12 cellular contexts compared by ENCODE assay signal in genomic region chr4:56906534-56906933, GRCh38. TPM values are rescaled to one million over a fixed set of nuclear protein-coding genes. Genes with fewer than 3 reads are reported as not detected.
A peak's percentile ranks its signal among the peaks of the same experiment; 100 is the strongest.
DNase-seq lines count a peak whose midpoint lies in the region; FAIRE-seq and TF ChIP-seq lines count a peak whose summit lies in the region.
"Had no signal": no experiment of that assay in that cellular context is flagged by ENCODE, and none has a peak within 500 bp of the region (broad histone marks: within the 10 kb centered on the region; RNA-seq: fewer than 3 reads in every experiment).

No MANE protein-coding gene starts in this region.

- no peak overlapping the region for H2AFZ ChIP-seq in OCI-LY3 (ENCODE audit: low read depth, low read length)

- 6 to 12% (median 7%) methylated on average over 2 of the region's 2 CpGs for WGBS in small intestine, 3 donors
- 14 to 35% (median 20%) methylated on average over 2 of the region's 2 CpGs for WGBS in spleen, 5 donors

- H3K36me3 ChIP-seq in OCI-LY3 (replicated peaks; ENCODE audit: low read depth, low read length): peaks cover 6% of the 10 kb centered on the region
- H3K36me3 ChIP-seq in iPS-15b (ENCODE audit: control insufficient read depth, insufficient read depth, low read length): no peaks in the 10 kb centered on the region
- H3K36me3 ChIP-seq in small intestine (ENCODE audit: control insufficient read depth in 2 of 2, insufficient read depth in 2 of 2, low read length in 2 of 2): peaks cover 0 to 2% of the 10 kb centered on the region in 2 donors
- H3K36me3 ChIP-seq in spleen: peaks cover 0 to 5% (median 0%) of the 10 kb centered on the region in 6 donors
- H3K36me3 ChIP-seq: BE2C had no signal

- peak overlapping the region; percentile 94 for H3K4me2 ChIP-seq in OCI-LY3 (ENCODE audit: low read length)

- H3K27ac ChIP-seq in OCI-LY3 (ENCODE audit: low read length) (no peak overlapping the region), small intestine (ENCODE audit: low read depth in 1 of 2, low read length in 1 of 2) (peak overlapping the region in 1 of 2 donors; percentile 3), spleen (no peak overlapping the region)

- H3K4me3 ChIP-seq in OCI-LY3 (ENCODE audit: low read length): peak overlapping the region; percentile 93
- H3K4me3 ChIP-seq in iPS-15b (ENCODE audit: low read depth, low read length): peak overlapping the region; percentile 49
- no peak overlapping the region for H3K4me3 ChIP-seq in small intestine (ENCODE audit: low read depth in 1 of 2, low read length in 2 of 2)
- peak overlapping the region in 1 of 8 donors; percentile 100 for H3K4me3 ChIP-seq in spleen

- peaks cover 32% of the 10 kb centered on the region for H3K4me1 Mint-ChIP-seq in activated T-cell treated with anti-CD3 and anti-CD28 coated beads, Interleukin-2, amount 50 U/mL, for 24 hours (ENCODE audit: low read depth)

- H4K20me1 ChIP-seq in OCI-LY3 (ENCODE audit: insufficient read depth, low read length): peaks cover 14% of the 10 kb centered on the region

- H3K9me3 ChIP-seq in OCI-LY3 (ENCODE audit: insufficient read depth, low read length) (no peaks in the 10 kb centered on the region), iPS-15b (ENCODE audit: control insufficient read depth, insufficient read depth, low read length) (no peaks in the 10 kb centered on the region), small intestine (ENCODE audit: control insufficient read depth, low read depth) (no peaks in the 10 kb centered on the region), spleen (no peaks in the 10 kb centered on the region)
- H3K9me3 ChIP-seq: BE2C had no signal

- H3K4me1 ChIP-seq in OCI-LY3 (ENCODE audit: low read length) (peaks cover 23% of the 10 kb centered on the region), iPS-15b (ENCODE audit: control insufficient read depth, insufficient read depth, low read length) (peaks cover 27% of the 10 kb centered on the region), small intestine (ENCODE audit: control insufficient read depth in 2 of 2, insufficient read depth in 1 of 2, low read depth in 1 of 2, low read length in 1 of 2) (peaks cover 0 to 9% of the 10 kb centered on the region in 2 donors), spleen (peaks cover 19 to 41% (median 32%) of the 10 kb centered on the region in 6 donors)
- H3K4me1 ChIP-seq: BE2C had no signal

- no peak for FAIRE-seq in small intestine (lab: Jason Lieb, UNC)
- FAIRE-seq: TTC549 had no signal

- TF ChIP-seq POLR2A in spleen (IDR thresholded peaks at IDR 0.05): no peak

- H3K36me3 Mint-ChIP-seq in activated T-cell treated with anti-CD3 and anti-CD28 coated beads, Interleukin-2, amount 50 U/mL, for 24 hours (ENCODE audit: low read depth): peaks cover 22% of the 10 kb centered on the region

- no peaks in the 10 kb centered on the region for H3K9me3 Mint-ChIP-seq in activated T-cell treated with anti-CD3 and anti-CD28 coated beads, Interleukin-2, amount 50 U/mL, for 24 hours

- H3K9ac ChIP-seq in OCI-LY3 (ENCODE audit: low read length) (no peak overlapping the region), iPS-15b (ENCODE audit: low read depth, low read length) (peak overlapping the region; percentile 70)

- no peaks in the 10 kb centered on the region for H3K27me3 Mint-ChIP-seq in activated T-cell treated with anti-CD3 and anti-CD28 coated beads, Interleukin-2, amount 50 U/mL, for 24 hours

- H3K4me3 Mint-ChIP-seq in activated T-cell treated with anti-CD3 and anti-CD28 coated beads, Interleukin-2, amount 50 U/mL, for 24 hours: peak overlapping the region; percentile 87

- TF ChIP-seq CTCF in OCI-LY3 (IDR thresholded peaks at IDR 0.05; ENCODE audit: low read depth, low read length): no peak
- no peak for TF ChIP-seq CTCF in spleen (IDR thresholded peaks at IDR 0.05 in 8 of 11, conservative IDR thresholded peaks at IDR 0.05 in 3 of 11)

- intact Hi-C loops in spleen (cut with DNase I; ENCODE audit: low total_unique reads): loop anchor here (5.0 kb wide), 1 partner anchor 71 kb away; the partner anchor contains the start of genes NOA1 and POLR2B

- DNase-seq in activated T-cell treated with anti-CD3 and anti-CD28 coated beads, Interleukin-2, amount 50 U/mL, for 24 hours: no peak
- no peak for DNase-seq in activated T-cell treated with anti-CD3 and anti-CD28 coated beads, Interleukin-2, amount 50 U/mL, for 48 hours
- DNase-seq in small intestine: peak; percentile 3
- no peak for DNase-seq in NCI-H526 treated with DMSO at 0.1 percent for 48 hours (lab: John Stamatoyannopoulos, UW)
- DNase-seq in NCI-H526 (lab: John Stamatoyannopoulos, UW): no peak
- DNase-seq in spleen: no peak
- DNase-seq: BE2C; effector CD8-positive, alpha-beta T cell; occipital lobe had no signal

- no peak overlapping the region for H3K27ac Mint-ChIP-seq in activated T-cell treated with anti-CD3 and anti-CD28 coated beads, Interleukin-2, amount 50 U/mL, for 24 hours

- H3K27me3 ChIP-seq in OCI-LY3 (ENCODE audit: low read depth, low read length) (peaks cover 14% of the 10 kb centered on the region), iPS-15b (ENCODE audit: control insufficient read depth, insufficient read depth, low read length) (no peaks in the 10 kb centered on the region), small intestine (ENCODE audit: control insufficient read depth in 2 of 2, insufficient read depth in 2 of 2, low read length in 2 of 2) (no peaks in the 10 kb centered on the region), spleen (replicated peaks in 1 of 7) (no peaks in the 10 kb centered on the region)

- peaks cover 33% of the 10 kb centered on the region for H3K79me2 ChIP-seq in OCI-LY3 (ENCODE audit: low read length)

RNA-seq across cellular contexts. Expression of gene REST, which starts 1.2 kb away (rescaled TPM):
- polyA plus RNA-seq in small intestine (1 to 10 TPM; 3.8 to 5.4 (median 4.2) TPM), spleen (1 to 10 TPM; 3.6 to 6.0 (median 5.3) TPM)
- 10 to 100 TPM; 34.2 to 45.4 (median 40.8) TPM for total RNA-seq in spleen

Comparison
In these comparisons a context has a peak if more than half of its experiments do, and no peak if none do; other contexts are left out.
1. H3K4me3 ChIP-seq: peak in OCI-LY3 (single experiment) and iPS-15b (single experiment); none in small intestine (0 of 2).